1 cellular context compared by ENCODE assay signal in the genomic region with DNA sequence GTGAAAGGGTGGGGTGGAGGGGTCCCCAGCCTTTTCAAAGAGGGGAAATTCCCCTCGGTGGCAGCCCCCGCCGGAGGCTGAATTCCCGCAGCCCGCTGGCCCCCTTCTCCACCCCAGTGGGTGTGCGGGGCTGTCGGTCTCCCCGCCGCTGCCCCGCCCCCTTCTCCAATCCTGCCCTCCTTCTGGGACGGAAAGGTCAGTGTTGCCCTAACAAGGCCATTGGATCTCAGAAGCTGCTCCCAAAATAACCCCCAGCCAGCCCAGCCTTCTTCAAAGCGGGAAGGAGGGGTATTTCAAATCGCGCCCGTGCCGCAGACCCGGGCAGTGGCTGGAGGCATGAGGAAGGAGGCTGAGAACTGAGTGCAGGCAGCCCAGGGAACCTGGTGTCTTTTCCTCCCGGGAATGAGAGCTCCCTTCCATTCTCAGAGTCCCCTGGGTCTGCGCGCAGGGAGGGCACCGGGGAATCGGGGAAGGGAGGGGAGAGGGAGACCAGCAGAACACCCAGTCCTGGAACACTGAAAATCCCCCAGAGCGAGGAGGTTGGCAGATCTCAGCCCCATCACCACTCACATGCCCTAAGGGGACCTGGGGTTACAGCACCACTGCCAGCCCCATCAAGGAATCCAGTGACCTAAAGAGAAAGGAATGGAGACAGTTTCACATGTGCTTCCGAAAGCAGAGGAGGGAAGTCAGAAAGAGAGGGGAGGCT.
A peak's percentile ranks its signal among the peaks of the same experiment; 100 is the strongest.
TF ChIP-seq lines count a peak whose summit lies in the region.

A gene (minus strand): TSS at position 135 of the 709 bp plus-strand sequence. CDS start 483 bp downstream, outside the sequence.

TF ChIP-seq in HepG2, 621 proteins besides CTCF, POLR2A, EP300 and RAD21 (continued from another document):
- TF ChIP-seq ATF1 (CRISPR knock-in tag; IDR thresholded peaks at IDR 0.05): no peak
- no peak for TF ChIP-seq ZFP82 (CRISPR knock-in tag; IDR thresholded peaks at IDR 0.05; ENCODE audit: borderline replicate concordance)
- TF ChIP-seq ASH2L (IDR thresholded peaks at IDR 0.05; ENCODE audit: insufficient read length, low read depth, low read length): no peak
- no peak for TF ChIP-seq ZNF776 (CRISPR knock-in tag; IDR thresholded peaks at IDR 0.05)
- TF ChIP-seq, protein P1, sequence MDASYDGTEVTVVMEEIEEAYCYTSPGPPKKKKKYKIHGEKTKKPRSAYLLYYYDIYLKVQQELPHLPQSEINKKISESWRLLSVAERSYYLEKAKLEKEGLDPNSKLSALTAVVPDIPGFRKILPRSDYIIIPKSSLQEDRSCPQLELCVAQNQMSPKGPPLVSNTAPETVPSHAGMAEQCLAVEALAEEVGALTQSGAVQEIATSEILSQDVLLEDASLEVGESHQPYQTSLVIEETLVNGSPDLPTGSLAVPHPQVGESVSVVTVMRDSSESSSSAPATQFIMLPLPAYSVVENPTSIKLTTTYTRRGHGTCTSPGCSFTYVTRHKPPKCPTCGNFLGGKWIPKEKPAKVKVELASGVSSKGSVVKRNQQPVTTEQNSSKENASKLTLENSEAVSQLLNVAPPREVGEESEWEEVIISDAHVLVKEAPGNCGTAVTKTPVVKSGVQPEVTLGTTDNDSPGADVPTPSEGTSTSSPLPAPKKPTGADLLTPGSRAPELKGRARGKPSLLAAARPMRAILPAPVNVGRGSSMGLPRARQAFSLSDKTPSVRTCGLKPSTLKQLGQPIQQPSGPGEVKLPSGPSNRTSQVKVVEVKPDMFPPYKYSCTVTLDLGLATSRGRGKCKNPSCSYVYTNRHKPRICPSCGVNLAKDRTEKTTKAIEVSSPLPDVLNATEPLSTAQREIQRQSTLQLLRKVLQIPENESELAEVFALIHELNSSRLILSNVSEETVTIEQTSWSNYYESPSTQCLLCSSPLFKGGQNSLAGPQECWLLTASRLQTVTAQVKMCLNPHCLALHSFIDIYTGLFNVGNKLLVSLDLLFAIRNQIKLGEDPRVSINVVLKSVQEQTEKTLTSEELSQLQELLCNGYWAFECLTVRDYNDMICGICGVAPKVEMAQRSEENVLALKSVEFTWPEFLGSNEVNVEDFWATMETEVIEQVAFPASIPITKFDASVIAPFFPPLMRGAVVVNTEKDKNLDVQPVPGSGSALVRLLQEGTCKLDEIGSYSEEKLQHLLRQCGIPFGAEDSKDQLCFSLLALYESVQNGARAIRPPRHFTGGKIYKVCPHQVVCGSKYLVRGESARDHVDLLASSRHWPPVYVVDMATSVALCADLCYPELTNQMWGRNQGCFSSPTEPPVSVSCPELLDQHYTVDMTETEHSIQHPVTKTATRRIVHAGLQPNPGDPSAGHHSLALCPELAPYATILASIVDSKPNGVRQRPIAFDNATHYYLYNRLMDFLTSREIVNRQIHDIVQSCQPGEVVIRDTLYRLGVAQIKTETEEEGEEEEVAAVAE (CRISPR knock-in tag; IDR thresholded peaks at IDR 0.05; ENCODE audit: borderline replicate concordance): no peak
- TF ChIP-seq ZNF431 (CRISPR knock-in tag; IDR thresholded peaks at IDR 0.05; ENCODE audit: borderline replicate concordance, low read depth): no peak
- TF ChIP-seq, protein P2, sequence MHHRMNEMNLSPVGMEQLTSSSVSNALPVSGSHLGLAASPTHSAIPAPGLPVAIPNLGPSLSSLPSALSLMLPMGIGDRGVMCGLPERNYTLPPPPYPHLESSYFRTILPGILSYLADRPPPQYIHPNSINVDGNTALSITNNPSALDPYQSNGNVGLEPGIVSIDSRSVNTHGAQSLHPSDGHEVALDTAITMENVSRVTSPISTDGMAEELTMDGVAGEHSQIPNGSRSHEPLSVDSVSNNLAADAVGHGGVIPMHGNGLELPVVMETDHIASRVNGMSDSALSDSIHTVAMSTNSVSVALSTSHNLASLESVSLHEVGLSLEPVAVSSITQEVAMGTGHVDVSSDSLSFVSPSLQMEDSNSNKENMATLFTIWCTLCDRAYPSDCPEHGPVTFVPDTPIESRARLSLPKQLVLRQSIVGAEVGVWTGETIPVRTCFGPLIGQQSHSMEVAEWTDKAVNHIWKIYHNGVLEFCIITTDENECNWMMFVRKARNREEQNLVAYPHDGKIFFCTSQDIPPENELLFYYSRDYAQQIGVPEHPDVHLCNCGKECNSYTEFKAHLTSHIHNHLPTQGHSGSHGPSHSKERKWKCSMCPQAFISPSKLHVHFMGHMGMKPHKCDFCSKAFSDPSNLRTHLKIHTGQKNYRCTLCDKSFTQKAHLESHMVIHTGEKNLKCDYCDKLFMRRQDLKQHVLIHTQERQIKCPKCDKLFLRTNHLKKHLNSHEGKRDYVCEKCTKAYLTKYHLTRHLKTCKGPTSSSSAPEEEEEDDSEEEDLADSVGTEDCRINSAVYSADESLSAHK (CRISPR knock-in tag; IDR thresholded peaks at IDR 0.05; ENCODE audit: borderline replicate concordance): no peak
- peak; percentile 37; the same call in 1 of the 2 replicates for TF ChIP-seq SIN3A (IDR thresholded peaks at IDR 0.05; ENCODE audit: borderline replicate concordance, low read depth, low read length)
- TF ChIP-seq, protein P3, sequence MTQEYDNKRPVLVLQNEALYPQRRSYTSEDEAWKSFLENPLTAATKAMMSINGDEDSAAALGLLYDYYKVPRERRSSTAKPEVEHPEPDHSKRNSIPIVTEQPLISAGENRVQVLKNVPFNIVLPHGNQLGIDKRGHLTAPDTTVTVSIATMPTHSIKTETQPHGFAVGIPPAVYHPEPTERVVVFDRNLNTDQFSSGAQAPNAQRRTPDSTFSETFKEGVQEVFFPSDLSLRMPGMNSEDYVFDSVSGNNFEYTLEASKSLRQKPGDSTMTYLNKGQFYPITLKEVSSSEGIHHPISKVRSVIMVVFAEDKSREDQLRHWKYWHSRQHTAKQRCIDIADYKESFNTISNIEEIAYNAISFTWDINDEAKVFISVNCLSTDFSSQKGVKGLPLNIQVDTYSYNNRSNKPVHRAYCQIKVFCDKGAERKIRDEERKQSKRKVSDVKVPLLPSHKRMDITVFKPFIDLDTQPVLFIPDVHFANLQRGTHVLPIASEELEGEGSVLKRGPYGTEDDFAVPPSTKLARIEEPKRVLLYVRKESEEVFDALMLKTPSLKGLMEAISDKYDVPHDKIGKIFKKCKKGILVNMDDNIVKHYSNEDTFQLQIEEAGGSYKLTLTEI (CRISPR knock-in tag; conservative IDR thresholded peaks at IDR 0.05): no peak
- no peak for TF ChIP-seq NKX3-1 (CRISPR knock-in tag; IDR thresholded peaks at IDR 0.05)
- TF ChIP-seq, protein P4, sequence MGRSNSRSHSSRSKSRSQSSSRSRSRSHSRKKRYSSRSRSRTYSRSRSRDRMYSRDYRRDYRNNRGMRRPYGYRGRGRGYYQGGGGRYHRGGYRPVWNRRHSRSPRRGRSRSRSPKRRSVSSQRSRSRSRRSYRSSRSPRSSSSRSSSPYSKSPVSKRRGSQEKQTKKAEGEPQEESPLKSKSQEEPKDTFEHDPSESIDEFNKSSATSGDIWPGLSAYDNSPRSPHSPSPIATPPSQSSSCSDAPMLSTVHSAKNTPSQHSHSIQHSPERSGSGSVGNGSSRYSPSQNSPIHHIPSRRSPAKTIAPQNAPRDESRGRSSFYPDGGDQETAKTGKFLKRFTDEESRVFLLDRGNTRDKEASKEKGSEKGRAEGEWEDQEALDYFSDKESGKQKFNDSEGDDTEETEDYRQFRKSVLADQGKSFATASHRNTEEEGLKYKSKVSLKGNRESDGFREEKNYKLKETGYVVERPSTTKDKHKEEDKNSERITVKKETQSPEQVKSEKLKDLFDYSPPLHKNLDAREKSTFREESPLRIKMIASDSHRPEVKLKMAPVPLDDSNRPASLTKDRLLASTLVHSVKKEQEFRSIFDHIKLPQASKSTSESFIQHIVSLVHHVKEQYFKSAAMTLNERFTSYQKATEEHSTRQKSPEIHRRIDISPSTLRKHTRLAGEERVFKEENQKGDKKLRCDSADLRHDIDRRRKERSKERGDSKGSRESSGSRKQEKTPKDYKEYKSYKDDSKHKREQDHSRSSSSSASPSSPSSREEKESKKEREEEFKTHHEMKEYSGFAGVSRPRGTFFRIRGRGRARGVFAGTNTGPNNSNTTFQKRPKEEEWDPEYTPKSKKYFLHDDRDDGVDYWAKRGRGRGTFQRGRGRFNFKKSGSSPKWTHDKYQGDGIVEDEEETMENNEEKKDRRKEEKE (IDR thresholded peaks at IDR 0.05): no peak
- TF ChIP-seq ZNF326 (CRISPR knock-in tag; IDR thresholded peaks at IDR 0.05; ENCODE audit: borderline replicate concordance): no peak
- no peak for TF ChIP-seq ZNF510 (CRISPR knock-in tag; IDR thresholded peaks at IDR 0.05; ENCODE audit: low read depth)
- TF ChIP-seq ARNTL (CRISPR knock-in tag; IDR thresholded peaks at IDR 0.05): no peak
- TF ChIP-seq ZNF747 (CRISPR knock-in tag; IDR thresholded peaks at IDR 0.05; ENCODE audit: borderline replicate concordance): no peak
- no peak for TF ChIP-seq ZNF841 (CRISPR knock-in tag; IDR thresholded peaks at IDR 0.05; ENCODE audit: borderline replicate concordance)
- TF ChIP-seq ZNF180 (CRISPR knock-in tag; IDR thresholded peaks at IDR 0.05; ENCODE audit: borderline replicate concordance, low read depth): no peak
- no peak for TF ChIP-seq NFKBIZ (CRISPR knock-in tag; IDR thresholded peaks at IDR 0.05)
- 0 out of 2 replicates have a peak, but pooled peaks have one; percentile 41 for TF ChIP-seq ZSCAN21 (CRISPR knock-in tag; IDR thresholded peaks at IDR 0.05; ENCODE audit: borderline replicate concordance)
- TF ChIP-seq PCBP1 (IDR thresholded peaks at IDR 0.05; ENCODE audit: borderline replicate concordance, low read depth, low read length): 0 out of 2 replicates have a peak, but pooled peaks have one; percentile 31
- TF ChIP-seq PTBP1 (IDR thresholded peaks at IDR 0.05; ENCODE audit: low read depth, low read length, poor library complexity, severe bottlenecking): no peak
- TF ChIP-seq, protein P5, sequence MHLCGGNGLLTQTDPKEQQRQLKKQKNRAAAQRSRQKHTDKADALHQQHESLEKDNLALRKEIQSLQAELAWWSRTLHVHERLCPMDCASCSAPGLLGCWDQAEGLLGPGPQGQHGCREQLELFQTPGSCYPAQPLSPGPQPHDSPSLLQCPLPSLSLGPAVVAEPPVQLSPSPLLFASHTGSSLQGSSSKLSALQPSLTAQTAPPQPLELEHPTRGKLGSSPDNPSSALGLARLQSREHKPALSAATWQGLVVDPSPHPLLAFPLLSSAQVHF (CRISPR knock-in tag; IDR thresholded peaks at IDR 0.05): no peak
- TF ChIP-seq, protein P6, sequence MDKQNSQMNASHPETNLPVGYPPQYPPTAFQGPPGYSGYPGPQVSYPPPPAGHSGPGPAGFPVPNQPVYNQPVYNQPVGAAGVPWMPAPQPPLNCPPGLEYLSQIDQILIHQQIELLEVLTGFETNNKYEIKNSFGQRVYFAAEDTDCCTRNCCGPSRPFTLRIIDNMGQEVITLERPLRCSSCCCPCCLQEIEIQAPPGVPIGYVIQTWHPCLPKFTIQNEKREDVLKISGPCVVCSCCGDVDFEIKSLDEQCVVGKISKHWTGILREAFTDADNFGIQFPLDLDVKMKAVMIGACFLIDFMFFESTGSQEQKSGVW (CRISPR knock-in tag; IDR thresholded peaks at IDR 0.05; ENCODE audit: borderline replicate concordance): no peak
- no peak for TF ChIP-seq ZNF383 (CRISPR knock-in tag; IDR thresholded peaks at IDR 0.05; ENCODE audit: borderline replicate concordance)
- TF ChIP-seq ZNF567 (CRISPR knock-in tag; IDR thresholded peaks at IDR 0.05; ENCODE audit: borderline replicate concordance): 0 out of 2 replicates have a peak, but pooled peaks have one; percentile 47
